Comparison of ENCODE assay signal across 8 cellular contexts in the genomic region with DNA sequence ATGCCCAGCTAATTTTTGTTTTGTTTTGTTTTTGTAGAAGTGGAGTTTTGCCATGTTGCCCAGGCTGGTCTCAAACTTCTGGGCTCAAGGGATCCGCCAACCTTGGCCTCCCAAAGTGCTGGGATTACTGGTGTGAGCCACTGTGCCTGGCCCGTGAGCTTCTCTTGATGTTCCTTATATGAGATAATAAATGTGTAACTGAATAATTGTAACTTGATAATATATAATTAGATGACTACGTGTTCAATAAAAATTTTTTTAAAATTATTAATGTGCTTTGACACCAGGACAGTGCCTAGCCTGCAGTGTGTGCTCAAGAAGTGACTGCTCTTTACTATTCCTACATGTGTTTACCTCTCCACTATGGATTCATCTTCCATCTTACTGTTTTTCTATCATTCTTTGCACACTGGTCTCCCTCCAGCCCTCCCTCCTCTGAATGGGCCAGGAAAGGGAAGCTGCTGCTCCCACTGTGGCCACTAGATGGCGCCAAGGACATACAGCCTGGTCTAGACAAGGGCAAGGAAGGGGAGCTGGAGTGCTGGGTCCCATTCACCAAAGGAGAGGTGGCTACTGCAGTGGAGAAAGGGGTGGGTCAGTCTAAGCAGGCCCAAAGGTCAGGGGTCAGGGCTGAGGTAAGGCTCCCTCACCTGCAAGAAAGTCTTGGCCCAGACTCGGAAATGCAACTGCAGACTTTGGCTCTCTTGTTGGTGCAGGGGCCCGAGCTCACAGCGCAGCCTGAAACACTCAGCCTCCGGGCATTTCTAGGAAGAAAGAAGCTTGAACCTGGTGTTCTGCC. TPM values are rescaled to one million over a fixed set of nuclear protein-coding genes. Genes with fewer than 3 reads are reported as not detected.
DNase-seq lines count a peak whose midpoint lies in the region; ATAC-seq lines count a peak whose summit lies in the region.

No MANE protein-coding gene starts in this region.

- DNase-seq in NCI-H2081 (lab: John Stamatoyannopoulos, UW) (peak; percentile 70 to 76), NCI-H2081 treated with DMSO at 0.1 percent for 48 hours (lab: John Stamatoyannopoulos, UW) (no peak), NCI-H774 (lab: John Stamatoyannopoulos, UW) (peak; percentile 71), dermis blood vessel endothelial cell (peak; percentile 93), lung microvascular endothelial cell (ENCODE audit: low read depth in 2 of 2) (peak; percentile 90 to 91)
- peak; percentile 92 for DNase-seq in activated CD4-positive, alpha-beta T cell treated with anti-CD3 and anti-CD28 coated beads, Interleukin-2, amount 50 U/mL, for 1 hour
- DNase-seq in stimulated activated CD8-positive, alpha-beta memory T cell treated with anti-CD3 and anti-CD28 coated beads, Interleukin-12 subunit alpha, Interleukin-12 subunit beta, amount 100 ng/mL, for 4 hours (ENCODE audit: low read depth): peak; percentile 69

- peak; percentile 84 for ATAC-seq in HG03342 (IDR thresholded peaks at IDR 0.05; ENCODE audit: unreplicated experiment)

RNA-seq across cellular contexts. Expression of gene ZNF385A, which starts 14.7 kb away (rescaled TPM):
- total RNA-seq in dermis blood vessel endothelial cell: 2.2 and 4.0 TPM in 2 replicates
- 0.65 and 0.99 TPM in 2 replicates for total RNA-seq in lung microvascular endothelial cell

RNA-seq across cellular contexts. Expression of gene ITGA5, which starts 19.9 kb away (rescaled TPM):
- total RNA-seq in dermis blood vessel endothelial cell (567 and 846 TPM in 2 replicates), lung microvascular endothelial cell (257 and 294 TPM in 2 replicates)

RNA-seq across cellular contexts. Expression of gene GPR84, which starts 34.9 kb away (rescaled TPM):
- total RNA-seq in dermis blood vessel endothelial cell (under 0.01 and 0.05 TPM in 2 replicates), lung microvascular endothelial cell (under 0.01 TPM in 1 of 2 replicates, not detected in the other)
